8 cellular contexts compared by ENCODE assay signal in the genomic region with DNA sequence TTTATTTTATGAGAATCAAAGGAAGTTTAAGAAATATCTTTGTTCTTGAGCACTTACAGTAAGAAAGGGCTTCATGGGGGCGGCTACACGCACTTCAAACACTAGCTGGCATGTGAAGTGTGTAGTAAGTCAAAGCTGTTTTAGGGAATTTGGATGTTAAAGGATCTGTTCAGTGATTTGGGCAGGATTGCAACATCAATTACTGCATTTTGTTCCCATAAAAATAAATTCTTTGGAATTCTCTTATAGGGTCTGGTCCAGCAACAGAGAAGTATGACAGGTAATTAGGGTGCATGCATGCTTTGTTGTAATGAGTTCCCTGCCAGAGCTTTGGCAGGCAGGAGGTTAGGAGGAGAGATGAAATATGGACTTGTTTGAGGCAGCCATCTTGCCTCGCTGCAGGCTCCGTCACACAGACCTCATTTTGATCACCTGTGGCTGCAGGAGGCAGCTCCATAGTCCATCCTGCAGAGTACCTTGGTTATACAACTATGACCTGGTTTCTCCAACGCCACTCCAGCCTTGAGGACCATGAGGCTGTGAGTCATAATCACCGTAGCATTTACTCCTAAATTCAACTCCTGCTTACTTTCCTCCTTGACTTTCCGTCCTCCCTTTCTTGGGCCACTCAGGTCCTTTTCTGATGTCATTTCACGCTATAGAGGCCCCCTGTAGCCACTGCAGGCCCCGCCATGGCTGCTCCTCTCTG. TPM values are rescaled to one million over a fixed set of nuclear protein-coding genes. Genes with fewer than 3 reads are reported as not detected.
DNase-seq lines count a peak whose midpoint lies in the region; ATAC-seq, FAIRE-seq and TF ChIP-seq lines count a peak whose summit lies in the region.
"Had no signal": no experiment of that assay in that cellular context is flagged by ENCODE, and none has a peak within 500 bp of the region (broad histone marks: within the 10 kb centered on the region; RNA-seq: fewer than 3 reads in every experiment).

No MANE protein-coding gene starts in this region.

- FAIRE-seq in keratinocyte (lab: Jason Lieb, UNC) = no peak
- FAIRE-seq: GM18507 had no signal

- intact Hi-C loops in mucosa of descending colon (cut with DNase I, micrococcal nuclease) = no loop called here

- CTCF ChIA-PET in WTC11 (lab: Charles Lee) = interaction anchor here (1.1 to 2.0 kb wide), 7 partner anchors 10 to 652 kb away, joined by 3 to 6 read pairs (median 3); no protein-coding TSS in a partner anchor

- H3K27ac ChIP-seq in HUES48 (ENCODE audit: low read depth, low read length) (peak overlapping the region; percentile 83), keratinocyte (ENCODE audit: control insufficient read depth, insufficient read depth, low read length) (peak overlapping the region; percentile 71)

- no peak for TF ChIP-seq CTCF in WTC11 (IDR thresholded peaks at IDR 0.05)
- no peak for TF ChIP-seq CTCF in keratinocyte (optimal IDR thresholded peaks at IDR 0.05 in 1 of 3, IDR thresholded peaks at IDR 0.05 in 1 of 3, conservative IDR thresholded peaks at IDR 0.05 in 1 of 3; ENCODE audit: extremely low read depth in 1 of 3, insufficient read depth in 2 of 3, low read length in 3 of 3)
- no peak for TF ChIP-seq CTCF in mucosa of descending colon (IDR thresholded peaks at IDR 0.05)

- H2AFZ ChIP-seq in keratinocyte (ENCODE audit: control insufficient read depth, low read length) = peak overlapping the region; percentile 85

- H3K9me3 ChIP-seq in HUES48 (ENCODE audit: control insufficient read depth, insufficient read depth, low read length) = no peaks in the 10 kb centered on the region
- H3K9me3 ChIP-seq in keratinocyte (ENCODE audit: control insufficient read depth, low read depth, low read length) = no peaks in the 10 kb centered on the region
- no peaks in the 10 kb centered on the region for H3K9me3 ChIP-seq in mucosa of descending colon

- no peaks in the 10 kb centered on the region for H4K20me1 ChIP-seq in keratinocyte (ENCODE audit: control insufficient read depth, extremely low read depth, insufficient read depth, low read length)

- H3K4me2 ChIP-seq in keratinocyte (ENCODE audit: control insufficient read depth, extremely low read depth, insufficient read depth, low read depth, low read length) = peak overlapping the region; percentile 88

- POLR2A ChIA-PET in WTC11 (lab: Charles Lee) = interaction anchor here (2.1 kb wide), 1 partner anchor 10 kb away, joined by 9 read pairs; no protein-coding TSS in a partner anchor

- H3K27me3 Mint-ChIP-seq in WTC11 (ENCODE audit: low read depth) = no peaks in the 10 kb centered on the region
- H3K27me3 Mint-ChIP-seq in stimulated activated memory B cell treated with anti-CD40 and anti-IgM and Interleukin-4, amounts not matched to agents 10 μg/mL and 1 μg/mL and 100 μg/mL, for 72 hours = no peaks in the 10 kb centered on the region

- H3K9me3 Mint-ChIP-seq in WTC11 = no peaks in the 10 kb centered on the region
- no peaks in the 10 kb centered on the region for H3K9me3 Mint-ChIP-seq in stimulated activated memory B cell treated with anti-CD40 and anti-IgM and Interleukin-4, amounts not matched to agents 10 μg/mL and 1 μg/mL and 100 μg/mL, for 72 hours

- no peak overlapping the region; the same call in 1 of the 2 replicates for H3K4me3 Mint-ChIP-seq in WTC11
- no peak overlapping the region for H3K4me3 Mint-ChIP-seq in stimulated activated memory B cell treated with anti-CD40 and anti-IgM and Interleukin-4, amounts not matched to agents 10 μg/mL and 1 μg/mL and 100 μg/mL, for 72 hours

- H3K4me3 ChIP-seq in HUES48 (ENCODE audit: low read depth, low read length) (no peak overlapping the region), keratinocyte (ENCODE audit: control insufficient read depth in 2 of 3, extremely low read depth in 1 of 3, insufficient read depth in 2 of 3, low read depth in 1 of 3, low read length in 3 of 3) (peak overlapping the region in 1 of 3 experiments; percentile 56), mucosa of descending colon (no peak overlapping the region)

- H3K36me3 ChIP-seq in HUES48 (ENCODE audit: control insufficient read depth, insufficient read depth, low read length) (no peaks in the 10 kb centered on the region), keratinocyte (ENCODE audit: control insufficient read depth in 2 of 2, extremely low read depth in 1 of 2, insufficient read depth in 2 of 2, low read length in 2 of 2) (no peaks in the 10 kb centered on the region), mucosa of descending colon (ENCODE audit: low read depth) (no peaks in the 10 kb centered on the region)

- no peak; the same call in 1 of the 2 replicates for ATAC-seq in WTC11
- ATAC-seq in stimulated activated memory B cell treated with anti-CD40 and anti-IgM and Interleukin-4, amounts not matched to agents 10 μg/mL and 1 μg/mL and 100 μg/mL, for 72 hours = no peak
- ATAC-seq in activated CD4-positive, CD25-positive, alpha-beta regulatory T cell treated with anti-CD3 and anti-CD28 coated beads, Interleukin-2, amount 50 U/mL, for 24 hours = no peak
- no peak for ATAC-seq in mucosa of descending colon

- peaks cover 22% of the 10 kb centered on the region for H3K4me1 ChIP-seq in HUES48 (ENCODE audit: control insufficient read depth, insufficient read depth, low read length)
- H3K4me1 ChIP-seq in keratinocyte (ENCODE audit: control insufficient read depth, extremely low read depth, insufficient read depth, low read length) = peaks cover 42% of the 10 kb centered on the region
- H3K4me1 ChIP-seq in mucosa of descending colon (ENCODE audit: low read depth) = peaks cover 17% of the 10 kb centered on the region

- H3K27me3 ChIP-seq in HUES48 (ENCODE audit: control insufficient read depth, insufficient read depth, low read length) (no peaks in the 10 kb centered on the region), keratinocyte (ENCODE audit: control insufficient read depth, extremely low read depth, insufficient read depth, low read length) (no peaks in the 10 kb centered on the region)

- H3K9ac ChIP-seq in HUES48 (ENCODE audit: low read depth, low read length) (no peak overlapping the region), keratinocyte (ENCODE audit: control insufficient read depth, extremely low read depth, insufficient read depth, low read length) (peak overlapping the region; percentile 6)

- dilution Hi-C loops in keratinocyte (cut with MboI; ENCODE audit: extremely low pct_ligation_motif_present, low sequenced_read_pairs) = no loop called here

- H3K36me3 Mint-ChIP-seq in WTC11 = no peaks in the 10 kb centered on the region
- H3K36me3 Mint-ChIP-seq in stimulated activated memory B cell treated with anti-CD40 and anti-IgM and Interleukin-4, amounts not matched to agents 10 μg/mL and 1 μg/mL and 100 μg/mL, for 72 hours = peaks cover 26% of the 10 kb centered on the region

- no peak for DNase-seq in WTC11 (ENCODE audit: low spot score)
- DNase-seq in keratinocyte (ENCODE audit: low read depth, low spot score) = no peak
- DNase-seq in HK-2 (ENCODE audit: unreplicated experiment) = no peak
- DNase-seq in mucosa of descending colon = no peak

- peak overlapping the region; percentile 24 for H3K27ac Mint-ChIP-seq in WTC11
- peak overlapping the region; percentile 72 for H3K27ac Mint-ChIP-seq in stimulated activated memory B cell treated with anti-CD40 and anti-IgM and Interleukin-4, amounts not matched to agents 10 μg/mL and 1 μg/mL and 100 μg/mL, for 72 hours

- H3K4me1 Mint-ChIP-seq in WTC11 = peaks cover 33% of the 10 kb centered on the region
- peaks cover 33% of the 10 kb centered on the region for H3K4me1 Mint-ChIP-seq in stimulated activated memory B cell treated with anti-CD40 and anti-IgM and Interleukin-4, amounts not matched to agents 10 μg/mL and 1 μg/mL and 100 μg/mL, for 72 hours

- no peaks in the 10 kb centered on the region for H3K79me2 ChIP-seq in keratinocyte (ENCODE audit: control insufficient read depth, insufficient read depth, low read length)

- H3K9me1 ChIP-seq in keratinocyte (ENCODE audit: control insufficient read depth, extremely low read depth, insufficient read depth, low read length) = peaks cover 3% of the 10 kb centered on the region

TF ChIP-seq in WTC11, 78 proteins besides CTCF, POLR2A, EP300 and RAD21 (continues in another document):
- TF ChIP-seq, protein P1, sequence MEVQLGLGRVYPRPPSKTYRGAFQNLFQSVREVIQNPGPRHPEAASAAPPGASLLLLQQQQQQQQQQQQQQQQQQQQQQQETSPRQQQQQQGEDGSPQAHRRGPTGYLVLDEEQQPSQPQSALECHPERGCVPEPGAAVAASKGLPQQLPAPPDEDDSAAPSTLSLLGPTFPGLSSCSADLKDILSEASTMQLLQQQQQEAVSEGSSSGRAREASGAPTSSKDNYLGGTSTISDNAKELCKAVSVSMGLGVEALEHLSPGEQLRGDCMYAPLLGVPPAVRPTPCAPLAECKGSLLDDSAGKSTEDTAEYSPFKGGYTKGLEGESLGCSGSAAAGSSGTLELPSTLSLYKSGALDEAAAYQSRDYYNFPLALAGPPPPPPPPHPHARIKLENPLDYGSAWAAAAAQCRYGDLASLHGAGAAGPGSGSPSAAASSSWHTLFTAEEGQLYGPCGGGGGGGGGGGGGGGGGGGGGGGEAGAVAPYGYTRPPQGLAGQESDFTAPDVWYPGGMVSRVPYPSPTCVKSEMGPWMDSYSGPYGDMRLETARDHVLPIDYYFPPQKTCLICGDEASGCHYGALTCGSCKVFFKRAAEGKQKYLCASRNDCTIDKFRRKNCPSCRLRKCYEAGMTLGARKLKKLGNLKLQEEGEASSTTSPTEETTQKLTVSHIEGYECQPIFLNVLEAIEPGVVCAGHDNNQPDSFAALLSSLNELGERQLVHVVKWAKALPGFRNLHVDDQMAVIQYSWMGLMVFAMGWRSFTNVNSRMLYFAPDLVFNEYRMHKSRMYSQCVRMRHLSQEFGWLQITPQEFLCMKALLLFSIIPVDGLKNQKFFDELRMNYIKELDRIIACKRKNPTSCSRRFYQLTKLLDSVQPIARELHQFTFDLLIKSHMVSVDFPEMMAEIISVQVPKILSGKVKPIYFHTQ (CRISPR knock-in tag; IDR thresholded peaks at IDR 0.05) = no peak
- TF ChIP-seq ELF4 (CRISPR knock-in tag; IDR thresholded peaks at IDR 0.05; ENCODE audit: low read depth) = no peak
- TF ChIP-seq, protein P2, sequence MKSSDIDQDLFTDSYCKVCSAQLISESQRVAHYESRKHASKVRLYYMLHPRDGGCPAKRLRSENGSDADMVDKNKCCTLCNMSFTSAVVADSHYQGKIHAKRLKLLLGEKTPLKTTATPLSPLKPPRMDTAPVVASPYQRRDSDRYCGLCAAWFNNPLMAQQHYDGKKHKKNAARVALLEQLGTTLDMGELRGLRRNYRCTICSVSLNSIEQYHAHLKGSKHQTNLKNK (CRISPR knock-in tag; IDR thresholded peaks at IDR 0.05) = no peak

RNA-seq across cellular contexts. Expression of a gene that starts 26.5 kb away (rescaled TPM):
- total RNA-seq in WTC11 (2021) (89.9 to 94.7 TPM (median 92.6 TPM) in 3 replicates), mucosa of descending colon (10 to 100 TPM; 47.9 to 88.3 (median 66.3) TPM)
- polyA plus RNA-seq in keratinocyte = 23.6 to 36.4 TPM (median 30.2 TPM) in 3 replicates
- polyA plus RNA-seq in keratinocyte (2011; ENCODE audit: low read depth) = 19.6 TPM
- 15.2 and 25.0 TPM in 2 replicates for polyA plus RNA-seq in keratinocyte (2011; cell fraction: cytosol; rRNA removed)
- 29.7 and 37.8 TPM in 2 replicates for polyA plus RNA-seq in keratinocyte (2011; cell fraction: nucleus; rRNA removed)
- 10.5 and 21.2 TPM in 2 replicates for polyA plus RNA-seq in keratinocyte (2012; ENCODE audit: low replicate concordance)
- 23.4 to 66.9 TPM (median 41.5 TPM) in 3 replicates for polyA minus RNA-seq in keratinocyte
- polyA minus RNA-seq in keratinocyte (2011; cell fraction: cytosol; rRNA and poly(A)+ RNA removed) = 22.6 TPM
- polyA minus RNA-seq in keratinocyte (2011; cell fraction: nucleus; rRNA and poly(A)+ RNA removed) = 28.4 and 65.1 TPM in 2 replicates
